In genomic region chr1:162914601-162915000, GRCh38 we compare ENCODE assay signal across 24 cellular contexts. TPM values are rescaled to one million over a fixed set of nuclear protein-coding genes. Genes with fewer than 3 reads are reported as not detected.
A peak's percentile ranks its signal among the peaks of the same experiment; 100 is the strongest.
DNase-seq lines count a peak whose midpoint lies in the region; TF ChIP-seq lines count a peak whose summit lies in the region.
"Had no signal": no experiment of that assay in that cellular context is flagged by ENCODE, and none has a peak within 500 bp of the region (broad histone marks: within the 10 kb centered on the region; RNA-seq: fewer than 3 reads in every experiment).

No MANE protein-coding gene starts in this region.

- H3K4me3 ChIP-seq in mammary epithelial cell (replicated peaks in 1 of 3; ENCODE audit: insufficient read depth in 1 of 3, low read depth in 2 of 3, low read length in 3 of 3), result no peak overlapping the region
- H3K4me3 ChIP-seq in smooth muscle cell, result no peak overlapping the region
- H3K4me3 ChIP-seq in CD4-positive, alpha-beta memory T cell (ENCODE audit: low read length in 2 of 2), result no peak overlapping the region
- H3K4me3 ChIP-seq: A549; BLaER1 treated with 17β-estradiol and CSF1 and Interleukin-3, amounts not matched to agents 10 nM and 100 nM; GM23338 had no signal

- H2AFZ ChIP-seq in mammary epithelial cell (ENCODE audit: low read depth, low read length) (no peak overlapping the region), smooth muscle cell (ENCODE audit: low read depth) (no peak overlapping the region)
- H2AFZ ChIP-seq: GM23338 had no signal

- H3K27ac ChIP-seq in VCaP (peak overlapping the region; percentile 82), mammary epithelial cell (ENCODE audit: insufficient read depth, low read depth, low read length) (peak overlapping the region; percentile 94), epithelial cell of prostate (peak overlapping the region; percentile 95), smooth muscle cell (ENCODE audit: low read depth) (peak overlapping the region; percentile 93)
- no peak overlapping the region for H3K27ac ChIP-seq in CD4-positive, alpha-beta memory T cell (ENCODE audit: low read depth, low read length)
- H3K27ac ChIP-seq: A549; BLaER1 treated with 17β-estradiol and CSF1 and Interleukin-3, amounts not matched to agents 10 nM and 100 nM had no signal

- peaks cover 2 to 25% (median 13%) of the 10 kb centered on the region in 8 donors for H3K9me3 Mint-ChIP-seq in CD4-positive, alpha-beta memory T cell
- H3K9me3 Mint-ChIP-seq in activated CD4-positive, alpha-beta memory T cell treated with anti-CD3 and anti-CD28 coated beads for 36 hours, result peaks cover 7% of the 10 kb centered on the region

- CTCF ChIA-PET in mammary epithelial cell (lab: Charles Lee; ENCODE audit: low non-redundant PET), result interaction anchor here (0.6 kb wide), 1 partner anchor 1212 kb away, joined by 4 read pairs; no protein-coding TSS in a partner anchor
- CTCF ChIA-PET in CD4-positive, alpha-beta memory T cell (lab: Charles Lee; ENCODE audit: partially characterized antibody), result interaction anchor here (0.6 kb wide), 1 partner anchor 121 kb away, joined by 3 read pairs; no protein-coding TSS in a partner anchor
- CTCF ChIA-PET in activated CD4-positive, alpha-beta memory T cell treated with anti-CD3 and anti-CD28 coated beads for 36 hours (lab: Charles Lee), result interaction anchor here (1.3 kb wide), 1 partner anchor 60 kb away, joined by 3 read pairs; no protein-coding TSS in a partner anchor

- peaks cover 21% of the 10 kb centered on the region for H3F3A ChIP-seq in smooth muscle cell (ENCODE audit: low read depth)

- no peaks in the 10 kb centered on the region for H3K79me2 ChIP-seq in mammary epithelial cell (ENCODE audit: insufficient read depth, low read length)
- H3K79me2 ChIP-seq in smooth muscle cell (ENCODE audit: low read depth), result no peaks in the 10 kb centered on the region

- TF ChIP-seq CTCF in VCaP (conservative IDR thresholded peaks at IDR 0.05), result no peak
- no peak for TF ChIP-seq CTCF in mammary epithelial cell (conservative IDR thresholded peaks at IDR 0.05 in 1 of 2, IDR thresholded peaks at IDR 0.05 in 1 of 2; ENCODE audit: extremely low read depth in 1 of 2, insufficient read depth in 1 of 2, low read depth in 1 of 2, low read length in 2 of 2)
- TF ChIP-seq CTCF in smooth muscle cell (IDR thresholded peaks at IDR 0.05; ENCODE audit: borderline replicate concordance, insufficient read depth, poor library complexity, severe bottlenecking), result no peak

- DNase-seq in mammary epithelial cell (no peak), epithelial cell of prostate (ENCODE audit: low read depth, low spot score) (no peak), smooth muscle cell (lab: John Stamatoyannopoulos, UW; ENCODE audit: unreplicated experiment) (no peak), NK-92 (lab: John Stamatoyannopoulos, UW; ENCODE audit: unreplicated experiment) (no peak)
- DNase-seq in CD4-positive, alpha-beta memory T cell, result no peak
- DNase-seq in activated CD4-positive, alpha-beta memory T cell treated with anti-CD3 and anti-CD28 coated beads for 36 hours, result no peak
- DNase-seq: 8988T; ACHN; AML-193; BE2C; Calu3; CD4-positive, alpha-beta T cell; COR-L47; DMS53; DMS79 treated with DMSO at 0.1 percent for 48 hours; GF-D8; H9 had no signal

- in situ Hi-C loops in mammary epithelial cell (cut with MboI; ENCODE audit: low sequenced_read_pairs in 2 of 2), result no loop called here

- no peaks in the 10 kb centered on the region for H3K4me1 Mint-ChIP-seq in CD4-positive, alpha-beta memory T cell
- no peaks in the 10 kb centered on the region for H3K4me1 Mint-ChIP-seq in activated CD4-positive, alpha-beta memory T cell treated with anti-CD3 and anti-CD28 coated beads for 36 hours (ENCODE audit: low read depth)
- H3K4me1 Mint-ChIP-seq: GM23338, H9 had no signal

- H3K4me2 ChIP-seq in mammary epithelial cell (ENCODE audit: insufficient read depth, low read depth, low read length) (no peak overlapping the region), smooth muscle cell (no peak overlapping the region)
- H3K4me2 ChIP-seq: A549; BLaER1 treated with 17β-estradiol and CSF1 and Interleukin-3, amounts not matched to agents 10 nM and 100 nM; GM23338 had no signal

- H3K9ac ChIP-seq in mammary epithelial cell (ENCODE audit: insufficient read depth, low read length) (no peak overlapping the region), smooth muscle cell (ENCODE audit: low read depth) (no peak overlapping the region)
- H3K9ac ChIP-seq: BLaER1 treated with 17β-estradiol and CSF1 and Interleukin-3, amounts not matched to agents 10 nM and 100 nM had no signal

- intact Hi-C loops in mammary epithelial cell (cut with micrococcal nuclease), result no loop called here
- intact Hi-C loops in CD4-positive, alpha-beta memory T cell (cut with micrococcal nuclease), result no loop called here
- intact Hi-C loops in activated CD4-positive, alpha-beta memory T cell treated with anti-CD3 and anti-CD28 coated beads for 36 hours (cut with micrococcal nuclease), result no loop called here

- H3K27me3 Mint-ChIP-seq in CD4-positive, alpha-beta memory T cell, result peaks cover 9 to 10% of the 10 kb centered on the region in 2 donors
- H3K27me3 Mint-ChIP-seq in activated CD4-positive, alpha-beta memory T cell treated with anti-CD3 and anti-CD28 coated beads for 36 hours, result peaks cover 17% of the 10 kb centered on the region

- H3K4me1 ChIP-seq in mammary epithelial cell (ENCODE audit: insufficient read depth, low read length) (peaks cover 25% of the 10 kb centered on the region), smooth muscle cell (ENCODE audit: low read depth) (peaks cover 5% of the 10 kb centered on the region)
- no peaks in the 10 kb centered on the region for H3K4me1 ChIP-seq in CD4-positive, alpha-beta memory T cell (ENCODE audit: insufficient read depth, low read length)
- H3K4me1 ChIP-seq: A549 had no signal

- H3K36me3 ChIP-seq in mammary epithelial cell (ENCODE audit: insufficient read depth, low read length) (no peaks in the 10 kb centered on the region), smooth muscle cell (ENCODE audit: low read depth) (no peaks in the 10 kb centered on the region)
- H3K36me3 ChIP-seq in CD4-positive, alpha-beta memory T cell (ENCODE audit: insufficient read depth, low read length), result no peaks in the 10 kb centered on the region
- H3K36me3 ChIP-seq: BE2C; BLaER1 treated with 17β-estradiol and CSF1 and Interleukin-3, amounts not matched to agents 10 nM and 100 nM had no signal

- POLR2A ChIA-PET in CD4-positive, alpha-beta memory T cell (lab: Charles Lee; ENCODE audit: partially characterized antibody), result no interaction called here
- POLR2A ChIA-PET in activated CD4-positive, alpha-beta memory T cell treated with anti-CD3 and anti-CD28 coated beads for 36 hours (lab: Charles Lee), result no interaction called here

- no peak overlapping the region for H3K27ac Mint-ChIP-seq in CD4-positive, alpha-beta memory T cell
- no peak overlapping the region for H3K27ac Mint-ChIP-seq in activated CD4-positive, alpha-beta memory T cell treated with anti-CD3 and anti-CD28 coated beads for 36 hours
- H3K27ac Mint-ChIP-seq: CD14-positive monocyte; CD4-positive, alpha-beta T cell; GM23338; H9 had no signal

- dilution Hi-C loops in mammary epithelial cell (cut with HindIII; ENCODE audit: low sequenced_read_pairs), result no loop called here

- H3K9me3 ChIP-seq in mammary epithelial cell (replicated peaks; ENCODE audit: insufficient read depth, low read length) (peaks cover 8% of the 10 kb centered on the region), smooth muscle cell (replicated peaks; ENCODE audit: low read depth) (peaks cover 13% of the 10 kb centered on the region)
- H3K9me3 ChIP-seq in CD4-positive, alpha-beta memory T cell (ENCODE audit: control insufficient read depth in 1 of 2, low read length in 2 of 2), result no peaks in the 10 kb centered on the region
- H3K9me3 ChIP-seq: A549 had no signal

- H3K27me3 ChIP-seq in mammary epithelial cell (ENCODE audit: insufficient read depth, low read length) (no peaks in the 10 kb centered on the region), smooth muscle cell (ENCODE audit: low read depth) (no peaks in the 10 kb centered on the region)
- H3K27me3 ChIP-seq in CD4-positive, alpha-beta memory T cell (ENCODE audit: insufficient read depth, low read length), result no peaks in the 10 kb centered on the region
- H3K27me3 ChIP-seq: BE2C; BLaER1 treated with 17β-estradiol and CSF1 and Interleukin-3, amounts not matched to agents 10 nM and 100 nM had no signal

- BruUV-seq in mammary epithelial cell (replicated peaks; lab: Mats Ljungman, UMichigan), result no TSS peak

- H3K4me3 Mint-ChIP-seq in CD4-positive, alpha-beta memory T cell, result no peak overlapping the region
- no peak overlapping the region for H3K4me3 Mint-ChIP-seq in activated CD4-positive, alpha-beta memory T cell treated with anti-CD3 and anti-CD28 coated beads for 36 hours
- H3K4me3 Mint-ChIP-seq: CD14-positive monocyte; CD4-positive, alpha-beta T cell; GM23338; H9 had no signal

- no peaks in the 10 kb centered on the region for H3K36me3 Mint-ChIP-seq in CD4-positive, alpha-beta memory T cell
- H3K36me3 Mint-ChIP-seq in activated CD4-positive, alpha-beta memory T cell treated with anti-CD3 and anti-CD28 coated beads for 36 hours, result peaks cover 5% of the 10 kb centered on the region
- H3K36me3 Mint-ChIP-seq: CD14-positive monocyte had no signal

- H4K20me1 ChIP-seq in mammary epithelial cell (ENCODE audit: insufficient read depth, low read length) (no peaks in the 10 kb centered on the region), smooth muscle cell (ENCODE audit: low read depth) (no peaks in the 10 kb centered on the region)
- H4K20me1 ChIP-seq: BLaER1 treated with 17β-estradiol and CSF1 and Interleukin-3, amounts not matched to agents 10 nM and 100 nM had no signal

RNA-seq across cellular contexts. Expression of gene CCDC190, which starts 53.6 kb away (rescaled TPM):
- under 1 TPM in 1 of 2 donors, not detected in 1; 0.33 TPM for total RNA-seq in mammary epithelial cell
- polyA plus RNA-seq in mammary epithelial cell, result not detected
- not detected for polyA minus RNA-seq in mammary epithelial cell
- total RNA-seq in smooth muscle cell, result not detected in 2 replicates
- 0.27 TPM in 1 of 2 replicates, not detected in the other for polyA plus RNA-seq in smooth muscle cell
- not detected for total RNA-seq in CD4-positive, alpha-beta memory T cell
- polyA plus RNA-seq in CD4-positive, alpha-beta memory T cell, result not detected
- total RNA-seq in activated CD4-positive, alpha-beta memory T cell treated with anti-CD3 and anti-CD28 coated beads for 36 hours, result not detected
- total RNA-seq: Calu3; CD4-positive, alpha-beta T cell; G401; GM23338; H4; H9 had no signal
- polyA plus RNA-seq: A549, CD14-positive monocyte, GM23338 had no signal
